1 cellular context compared by ENCODE assay signal in genomic region chr12:110920324-110920910, GRCh38.
TF ChIP-seq lines count a peak whose summit lies in the region.

Gene MYL2 (minus strand): TSS chr12:110920579. CDS start chr12:110920529, 50 bp downstream.

TF ChIP-seq in GM23338, 12 proteins besides CTCF, POLR2A, EP300 and RAD21 (continued from another document):
- TF ChIP-seq ZNF462 (CRISPR knock-in tag; IDR thresholded peaks at IDR 0.05) = no peak
- TF ChIP-seq EZH2 (IDR thresholded peaks at IDR 0.05; ENCODE audit: low read depth, unreplicated experiment) = no peak
- no peak for TF ChIP-seq ETS1 (IDR thresholded peaks at IDR 0.05)
- TF ChIP-seq REST (IDR thresholded peaks at IDR 0.05; ENCODE audit: unreplicated experiment) = no peak
- TF ChIP-seq NANOG (IDR thresholded peaks at IDR 0.05; ENCODE audit: borderline replicate concordance) = no peak
